In genomic region chr16:57802635-57803412, GRCh38 we compare ENCODE assay signal across 8 cellular contexts. TPM values are rescaled to one million over a fixed set of nuclear protein-coding genes. Genes with fewer than 3 reads are reported as not detected.
DNase-seq lines count a peak whose midpoint lies in the region; ATAC-seq lines count a peak whose summit lies in the region.

No MANE protein-coding gene starts in this region.

- WGBS in right cardiac atrium: 18% methylated on average over 35 of the region's 35 CpGs

- peak overlapping the region; percentile 69 for H3K4me3 Mint-ChIP-seq in activated naive CD4-positive, alpha-beta T cell treated with anti-CD3 and anti-CD28 coated beads for 36 hours
- H3K4me3 Mint-ChIP-seq in activated naive CD8-positive, alpha-beta T cell treated with anti-CD3 and anti-CD28 coated beads, Interleukin-2, amount 50 U/mL, for 24 hours: peak overlapping the region; percentile 84

- peaks cover 20% of the 10 kb centered on the region for H3K4me1 ChIP-seq in right cardiac atrium (ENCODE audit: control insufficient read depth, insufficient read depth, low read length)

- intact Hi-C loops in activated naive CD4-positive, alpha-beta T cell treated with anti-CD3 and anti-CD28 coated beads for 36 hours (cut with micrococcal nuclease): loop anchor here (2.0 to 5.0 kb wide), 3 partner anchors 46 to 198 kb away; partner anchors contain the start of genes USB1 and ZNF319
- intact Hi-C loops in right cardiac atrium (cut with DNase I): no loop called here

- no peak overlapping the region for H3K27ac Mint-ChIP-seq in activated naive CD4-positive, alpha-beta T cell treated with anti-CD3 and anti-CD28 coated beads for 36 hours
- H3K27ac Mint-ChIP-seq in activated naive CD8-positive, alpha-beta T cell treated with anti-CD3 and anti-CD28 coated beads, Interleukin-2, amount 50 U/mL, for 24 hours: peak overlapping the region; percentile 89

- peak; percentile 14 for ATAC-seq in activated naive CD8-positive, alpha-beta T cell treated with anti-CD3 and anti-CD28 coated beads, Interleukin-2, amount 50 U/mL, for 24 hours
- ATAC-seq in right cardiac atrium: peak in 1 of 2 donors; percentile 11
- no peak for ATAC-seq in GM19351 (IDR thresholded peaks at IDR 0.05; ENCODE audit: unreplicated experiment)

- no peaks in the 10 kb centered on the region for H3K27me3 ChIP-seq in right cardiac atrium (ENCODE audit: control insufficient read depth, insufficient read depth)

- peak overlapping the region; percentile 68 for H3K4me3 ChIP-seq in right cardiac atrium (ENCODE audit: low read length)

- H3K27me3 Mint-ChIP-seq in activated naive CD4-positive, alpha-beta T cell treated with anti-CD3 and anti-CD28 coated beads for 36 hours (ENCODE audit: low read depth): peaks cover 33% of the 10 kb centered on the region
- peaks cover 42% of the 10 kb centered on the region for H3K27me3 Mint-ChIP-seq in activated naive CD8-positive, alpha-beta T cell treated with anti-CD3 and anti-CD28 coated beads, Interleukin-2, amount 50 U/mL, for 24 hours

- no peaks in the 10 kb centered on the region for H3K9me3 Mint-ChIP-seq in activated naive CD4-positive, alpha-beta T cell treated with anti-CD3 and anti-CD28 coated beads for 36 hours
- no peaks in the 10 kb centered on the region for H3K9me3 Mint-ChIP-seq in activated naive CD8-positive, alpha-beta T cell treated with anti-CD3 and anti-CD28 coated beads, Interleukin-2, amount 50 U/mL, for 24 hours

- CTCF ChIA-PET in activated naive CD4-positive, alpha-beta T cell treated with anti-CD3 and anti-CD28 coated beads for 36 hours (lab: Charles Lee): interaction anchor here (1.0 kb wide), 1 partner anchor 56 kb away, joined by 3 read pairs; no protein-coding TSS in a partner anchor

- no peaks in the 10 kb centered on the region for H3K36me3 Mint-ChIP-seq in activated naive CD4-positive, alpha-beta T cell treated with anti-CD3 and anti-CD28 coated beads for 36 hours (ENCODE audit: low read depth)
- H3K36me3 Mint-ChIP-seq in activated naive CD8-positive, alpha-beta T cell treated with anti-CD3 and anti-CD28 coated beads, Interleukin-2, amount 50 U/mL, for 24 hours (ENCODE audit: low read depth): peaks cover 1% of the 10 kb centered on the region

- peaks cover 25% of the 10 kb centered on the region for H3K4me1 Mint-ChIP-seq in activated naive CD4-positive, alpha-beta T cell treated with anti-CD3 and anti-CD28 coated beads for 36 hours (ENCODE audit: low read depth)
- peaks cover 38% of the 10 kb centered on the region for H3K4me1 Mint-ChIP-seq in activated naive CD8-positive, alpha-beta T cell treated with anti-CD3 and anti-CD28 coated beads, Interleukin-2, amount 50 U/mL, for 24 hours

- peak overlapping the region; percentile 64 for H3K27ac ChIP-seq in right cardiac atrium (ENCODE audit: low read length)

- no peak for DNase-seq in activated naive CD4-positive, alpha-beta T cell treated with anti-CD3 and anti-CD28 coated beads for 36 hours
- DNase-seq in activated naive CD4-positive, alpha-beta T cell (lab: John Stamatoyannopoulos, UW): no peak
- DNase-seq in activated naive CD8-positive, alpha-beta T cell treated with anti-CD3 and anti-CD28 coated beads, Interleukin-2, amount 50 U/mL, for 24 hours: no peak
- DNase-seq in right cardiac atrium (peak in 2 of 3 donors; percentile 61 to 69), putamen (ENCODE audit: low spot score) (peak; percentile 89), NCI-H1694 (lab: John Stamatoyannopoulos, UW) (no peak)
- no peak for DNase-seq in stimulated activated CD4-positive, alpha-beta T cell treated with anti-CD3 and anti-CD28 coated beads, Interleukin-2, amount 100 ng/mL, for 24 hours

- no peaks in the 10 kb centered on the region for H3K9me3 ChIP-seq in right cardiac atrium (ENCODE audit: control insufficient read depth, low read length)

RNA-seq across cellular contexts. Expression of gene KIFC3, which starts 0.5 kb away (rescaled TPM):
- total RNA-seq in activated naive CD4-positive, alpha-beta T cell treated with anti-CD3 and anti-CD28 coated beads for 36 hours: under 1 TPM in 1 of 2 experiments, not detected in 1; 0.12 TPM
- 10 to 100 TPM; 45.8 to 67.5 (median 50.0) TPM for total RNA-seq in right cardiac atrium
- polyA plus RNA-seq in right cardiac atrium: 39.9 TPM

Comparison
In these comparisons a context has a peak if more than half of its experiments do, and no peak if none do; other contexts are left out.
1. DNase-seq: peak in right cardiac atrium (2 of 3) and putamen (single experiment); none in activated naive CD4-positive, alpha-beta T cell treated with anti-CD3 and anti-CD28 coated beads for 36 hours (single experiment), activated naive CD4-positive, alpha-beta T cell (0 of 4), activated naive CD8-positive, alpha-beta T cell treated with anti-CD3 and anti-CD28 coated beads, Interleukin-2, amount 50 U/mL, for 24 hours (single experiment), stimulated activated CD4-positive, alpha-beta T cell treated with anti-CD3 and anti-CD28 coated beads, Interleukin-2, amount 100 ng/mL, for 24 hours (0 of 2) and NCI-H1694 (single experiment).
2. RNA of gene KIFC3, which starts 0.5 kb away (total RNA-seq): 45.8 to 67.5 TPM in right cardiac atrium; 0.12 TPM in activated naive CD4-positive, alpha-beta T cell treated with anti-CD3 and anti-CD28 coated beads for 36 hours; every median in the first group is over 10 times any median in the second.